Comparison of ENCODE assay signal across 22 cellular contexts in genomic region chr12:26044592-26044991, GRCh38.
DNase-seq lines count a peak whose midpoint lies in the region; ATAC-seq and TF ChIP-seq lines count a peak whose summit lies in the region.
"Had no signal": no experiment of that assay in that cellular context is flagged by ENCODE, and none has a peak within 500 bp of the region (broad histone marks: within the 10 kb centered on the region; RNA-seq: fewer than 3 reads in every experiment).

No MANE protein-coding gene starts in this region.

- no peak overlapping the region for H3K4ac ChIP-seq in mesenchymal stem cell (ENCODE audit: low read depth in 1 of 2, low read length in 2 of 2)

- TF ChIP-seq POLR2A in transverse colon (IDR thresholded peaks at IDR 0.05): no peak

- no peak overlapping the region for H2BK12ac ChIP-seq in mesenchymal stem cell (ENCODE audit: low read length in 2 of 2)

- CTCF ChIA-PET in SK-N-SH (lab: Yijun Ruan, JAX): interaction anchor here (0.8 kb wide), 2 partner anchors 24 to 85 kb away, joined by 3 to 4 read pairs; no protein-coding TSS in a partner anchor
- CTCF ChIA-PET in PC-3 (lab: Charles Lee): interaction anchor here (0.9 kb wide), 1 partner anchor 47 kb away, joined by 3 read pairs; no protein-coding TSS in a partner anchor

- in situ Hi-C loops in transverse colon (cut with MboI; ENCODE audit: low pct_ligation_motif_present in 1 of 4, low pct_unique_long_range_greater_than_20kb in 1 of 4, low sequenced_read_pairs in 3 of 4): loop anchor here in 1 of 4 donors (25.0 kb wide), 1 partner anchor 607 kb away; no protein-coding TSS in a partner anchor

- intact Hi-C loops in PC-3 (cut with micrococcal nuclease): loop anchor here (2.0 kb wide), 1 partner anchor 52 kb away; no protein-coding TSS in a partner anchor
- intact Hi-C loops in transverse colon (cut with DNase I; ENCODE audit: low total_unique reads): no loop called here

- no peak overlapping the region for H2BK15ac ChIP-seq in mesenchymal stem cell (ENCODE audit: low read depth, poor library complexity, severe bottlenecking)

- H3K9me3 ChIP-seq in SK-N-SH (no peaks in the 10 kb centered on the region), PC-3 (ENCODE audit: low read length) (no peaks in the 10 kb centered on the region), mesenchymal stem cell (ENCODE audit: control insufficient read depth, low read length) (no peaks in the 10 kb centered on the region), transverse colon (no peaks in the 10 kb centered on the region)
- H3K9me3 ChIP-seq in effector memory CD4-positive, alpha-beta T cell (ENCODE audit: control insufficient read depth, low read length): no peaks in the 10 kb centered on the region
- H3K9me3 ChIP-seq: Peyer's patch had no signal

- H3K4me2 ChIP-seq in SK-N-SH: peak overlapping the region; percentile 68; the same call in 1 of the 2 replicates
- peak overlapping the region; percentile 70 for H3K4me2 ChIP-seq in PC-3 (ENCODE audit: low read length)
- H3K4me2 ChIP-seq in mesenchymal stem cell (ENCODE audit: low read length, poor library complexity, severe bottlenecking): no peak overlapping the region
- H3K4me2 ChIP-seq: KMS-11 had no signal

- H3K27ac ChIP-seq in SK-N-SH (ENCODE audit: low read depth in 2 of 2, low read length in 1 of 2): peak overlapping the region; percentile 46 to 86; a peak in 2 of 4 replicates
- peak overlapping the region; percentile 47 for H3K27ac ChIP-seq in PC-3 (ENCODE audit: low read length)
- H3K27ac ChIP-seq in mesenchymal stem cell (ENCODE audit: low read length, poor library complexity, severe bottlenecking): no peak overlapping the region
- no peak overlapping the region for H3K27ac ChIP-seq in effector memory CD4-positive, alpha-beta T cell (ENCODE audit: insufficient read depth, low read length, poor library complexity, severe bottlenecking)
- H3K27ac ChIP-seq in transverse colon: no peak overlapping the region
- H3K27ac ChIP-seq: HL-60, KMS-11, Peyer's patch had no signal

- H3K27me3 Mint-ChIP-seq in type B pancreatic cell: no peaks in the 10 kb centered on the region

- POLR2A ChIA-PET in SK-N-SH (lab: Yijun Ruan, JAX): no interaction called here
- POLR2A ChIA-PET in PC-3 (lab: Charles Lee; ENCODE audit: unreplicated experiment): no interaction called here

- no peak for TF ChIP-seq EP300 in SK-N-SH (IDR thresholded peaks at IDR 0.05; ENCODE audit: borderline replicate concordance in 1 of 2, low read depth in 1 of 2, low read length in 1 of 2)
- no peak for TF ChIP-seq EP300 in transverse colon (IDR thresholded peaks at IDR 0.05; ENCODE audit: low read depth)

- H4K20me1 ChIP-seq in SK-N-SH (ENCODE audit: insufficient read depth) (peaks cover 81% of the 10 kb centered on the region), PC-3 (ENCODE audit: low read length) (no peaks in the 10 kb centered on the region; the same call in 1 of the 2 replicates)

- H3K9me3 Mint-ChIP-seq in type B pancreatic cell: no peaks in the 10 kb centered on the region
- H3K9me3 Mint-ChIP-seq: IgD-negative memory B cell had no signal

- no TSS peak for BruUV-seq in PC-3 (replicated peaks; lab: Mats Ljungman, UMichigan)

- peaks cover 28 to 36% of the 10 kb centered on the region in 2 experiments for H3K4me1 ChIP-seq in SK-N-SH (ENCODE audit: control insufficient read depth in 1 of 2, insufficient read depth in 2 of 2, low read depth in 1 of 2, low read length in 1 of 2)
- H3K4me1 ChIP-seq in PC-3 (ENCODE audit: insufficient read depth, low read length): peaks cover 57% of the 10 kb centered on the region
- peaks cover 4% of the 10 kb centered on the region for H3K4me1 ChIP-seq in mesenchymal stem cell (ENCODE audit: control insufficient read depth, insufficient read depth, low read depth, low read length)
- no peaks in the 10 kb centered on the region for H3K4me1 ChIP-seq in effector memory CD4-positive, alpha-beta T cell (ENCODE audit: control insufficient read depth, insufficient read depth, low read length, poor library complexity, severe bottlenecking)
- peaks cover 0 to 23% (median 4%) of the 10 kb centered on the region in 4 donors for H3K4me1 ChIP-seq in transverse colon
- H3K4me1 ChIP-seq: Peyer's patch had no signal

- H3K79me1 ChIP-seq in mesenchymal stem cell (replicated peaks; ENCODE audit: low read length, poor library complexity, severe bottlenecking): peaks cover 19% of the 10 kb centered on the region

- no peak overlapping the region for H2BK120ac ChIP-seq in mesenchymal stem cell (ENCODE audit: low read depth, low read length)

- H2BK5ac ChIP-seq in mesenchymal stem cell (ENCODE audit: low read depth, low read length, poor library complexity, severe bottlenecking): no peak overlapping the region

- H3K18ac ChIP-seq in mesenchymal stem cell (ENCODE audit: low read depth in 1 of 2, low read length in 2 of 2): no peak overlapping the region

- 93% methylated on average over 1 of the region's 1 CpG for WGBS in SK-N-SH (ENCODE audit: low lambda C conversion rate)
- WGBS in mesenchymal stem cell: no CpG with 5 or more reads among the region's 1 CpG
- 92% methylated on average over 1 of the region's 1 CpG for WGBS in transverse colon (ENCODE audit: low coverage in 1 of 2), 2 donors

- H3F3A ChIP-seq in SK-N-SH (replicated peaks; ENCODE audit: insufficient read depth) (peaks cover 7% of the 10 kb centered on the region), PC-3 (ENCODE audit: low read length, unreplicated experiment) (no peaks in the 10 kb centered on the region)

- no peak overlapping the region for H3K4me3 ChIP-seq in SK-N-SH (ENCODE audit: low read depth in 2 of 2, low read length in 1 of 2)
- H3K4me3 ChIP-seq in PC-3 (ENCODE audit: low read length): no peak overlapping the region
- H3K4me3 ChIP-seq in mesenchymal stem cell (ENCODE audit: insufficient read depth in 1 of 2, low read depth in 1 of 2, low read length in 2 of 2): peak overlapping the region in 1 of 2 experiments; percentile 27
- no peak overlapping the region for H3K4me3 ChIP-seq in effector memory CD4-positive, alpha-beta T cell (ENCODE audit: insufficient read depth, low read depth, low read length, poor library complexity, severe bottlenecking)
- H3K4me3 ChIP-seq in transverse colon: no peak overlapping the region
- H3K4me3 ChIP-seq: Peyer's patch had no signal

- no peak for ATAC-seq in SK-N-SH treated with all-trans-retinoic acid at 6 μM for 48 hours
- no peak for ATAC-seq in PC-3
- no peak for ATAC-seq in GM21619 (IDR thresholded peaks at IDR 0.05; ENCODE audit: unreplicated experiment)

- no peak overlapping the region for H3K23ac ChIP-seq in mesenchymal stem cell (ENCODE audit: low read length in 2 of 2)

- H3K14ac ChIP-seq in mesenchymal stem cell (ENCODE audit: low read length in 2 of 2): no peak overlapping the region

- no peak overlapping the region for H2AFZ ChIP-seq in SK-N-SH (ENCODE audit: low read depth)
- no peak overlapping the region for H2AFZ ChIP-seq in PC-3 (ENCODE audit: low read length)
- no peak overlapping the region for H2AFZ ChIP-seq in mesenchymal stem cell (ENCODE audit: low read depth, low read length)

- no peak overlapping the region for H2AK5ac ChIP-seq in mesenchymal stem cell (ENCODE audit: low read length, severe bottlenecking)

- H3K27me3 ChIP-seq in SK-N-SH (ENCODE audit: insufficient read depth): no peaks in the 10 kb centered on the region
- no peaks in the 10 kb centered on the region for H3K27me3 ChIP-seq in PC-3 (ENCODE audit: low read length)
- H3K27me3 ChIP-seq in mesenchymal stem cell (ENCODE audit: control insufficient read depth in 1 of 2, insufficient read depth in 1 of 2, low read length in 2 of 2): no peaks in the 10 kb centered on the region
- no peaks in the 10 kb centered on the region for H3K27me3 ChIP-seq in effector memory CD4-positive, alpha-beta T cell (replicated peaks; ENCODE audit: control insufficient read depth, insufficient read depth, low read length, poor library complexity, severe bottlenecking)
- H3K27me3 ChIP-seq in transverse colon: no peaks in the 10 kb centered on the region
- H3K27me3 ChIP-seq: Peyer's patch had no signal

- peak overlapping the region; percentile 30 for H3K27ac Mint-ChIP-seq in type B pancreatic cell
- H3K27ac Mint-ChIP-seq: CD4-positive, CD25-positive, alpha-beta regulatory T cell; IgD-negative memory B cell had no signal

- H3K9ac ChIP-seq in SK-N-SH: no peak overlapping the region; the same call in 1 of the 2 replicates
- H3K9ac ChIP-seq in PC-3 (ENCODE audit: low read length): no peak overlapping the region
- peak overlapping the region; percentile 40 for H3K9ac ChIP-seq in mesenchymal stem cell (ENCODE audit: low read length)
- H3K9ac ChIP-seq: KMS-11 had no signal

- no peaks in the 10 kb centered on the region for H3K36me3 ChIP-seq in SK-N-SH (replicated peaks in 1 of 2; ENCODE audit: control insufficient read depth in 1 of 2, insufficient read depth in 2 of 2, low read length in 1 of 2)
- H3K36me3 ChIP-seq in PC-3 (ENCODE audit: low read depth, low read length): no peaks in the 10 kb centered on the region
- H3K36me3 ChIP-seq in mesenchymal stem cell (ENCODE audit: control insufficient read depth in 1 of 2, insufficient read depth in 2 of 2, low read depth in 1 of 2, low read length in 2 of 2): peaks cover 0 to 14% of the 10 kb centered on the region in 2 experiments
- H3K36me3 ChIP-seq in effector memory CD4-positive, alpha-beta T cell (ENCODE audit: control insufficient read depth, insufficient read depth, low read length): no peaks in the 10 kb centered on the region
- H3K36me3 ChIP-seq in transverse colon: no peaks in the 10 kb centered on the region
- H3K36me3 ChIP-seq: Peyer's patch had no signal

- no peak overlapping the region for H4K8ac ChIP-seq in mesenchymal stem cell (ENCODE audit: low read length)

- DNase-seq in SK-N-SH: no peak
- DNase-seq in PC-3: no peak
- no peak for DNase-seq in mesenchymal stem cell
- DNase-seq in type B pancreatic cell (ENCODE audit: extremely low spot score, unreplicated experiment): no peak
- no peak for DNase-seq in effector memory CD4-positive, alpha-beta T cell
- no peak for DNase-seq in transverse colon
- DNase-seq: 8988T; CD4-positive, CD25-positive, alpha-beta regulatory T cell; NCI-H1048; NCI-H1417; NCI-H1694 treated with DMSO at 0.1 percent for 48 hours; NCI-H2081; NCI-H2227 treated with DMSO at 0.1 percent for 48 hours; NCI-H526 treated with DMSO at 0.1 percent for 48 hours; Peyer's patch; SHP77 treated with DMSO at 0.1 percent for 48 hours; SW 1271 had no signal

- TF ChIP-seq RAD21 in SK-N-SH (IDR thresholded peaks at IDR 0.05; ENCODE audit: low read length): no peak

- H3K36me3 Mint-ChIP-seq in type B pancreatic cell: peaks cover 7% of the 10 kb centered on the region
- H3K36me3 Mint-ChIP-seq: CD4-positive, CD25-positive, alpha-beta regulatory T cell; IgD-negative memory B cell had no signal

- peaks cover 100% of the 10 kb centered on the region for H3K79me2 ChIP-seq in SK-N-SH (ENCODE audit: insufficient read depth)
- peaks cover 78% of the 10 kb centered on the region for H3K79me2 ChIP-seq in PC-3 (ENCODE audit: low read length)

- H3K4me1 Mint-ChIP-seq in type B pancreatic cell (ENCODE audit: unreplicated experiment): peaks cover 10% of the 10 kb centered on the region
- H3K4me1 Mint-ChIP-seq: CD4-positive, CD25-positive, alpha-beta regulatory T cell; IgD-negative memory B cell had no signal

- no peak overlapping the region for H4K91ac ChIP-seq in mesenchymal stem cell (ENCODE audit: low read length)

- TF ChIP-seq CTCF in SK-N-SH (IDR thresholded peaks at IDR 0.05): peak; percentile 21; the same call in 1 of the 2 replicates
- peak; percentile 59 for TF ChIP-seq CTCF in PC-3 (conservative IDR thresholded peaks at IDR 0.05; ENCODE audit: low read depth, low read length)
- TF ChIP-seq CTCF in type B pancreatic cell (conservative IDR thresholded peaks at IDR 0.05): no peak
- no peak for TF ChIP-seq CTCF in transverse colon (IDR thresholded peaks at IDR 0.05)

- H3K9me2 ChIP-seq in SK-N-SH (no peaks in the 10 kb centered on the region), PC-3 (replicated peaks; ENCODE audit: low read length) (no peaks in the 10 kb centered on the region)

- H3K4me3 Mint-ChIP-seq in type B pancreatic cell: no peak overlapping the region
- H3K4me3 Mint-ChIP-seq: CD4-positive, CD25-positive, alpha-beta regulatory T cell; IgD-negative memory B cell had no signal

Comparison
In these comparisons a context has a peak if more than half of its experiments do, and no peak if none do; other contexts are left out.
1. H3K27ac ChIP-seq: peak in SK-N-SH (2 of 2) and PC-3 (single experiment); none in mesenchymal stem cell (single experiment), effector memory CD4-positive, alpha-beta T cell (single experiment) and transverse colon (0 of 4).
2. CTCF ChIP-seq: peak in SK-N-SH (single experiment) and PC-3 (single experiment); none in type B pancreatic cell (single experiment) and transverse colon (0 of 5).